In genomic region chr6:118660218-118660569, GRCh38 we compare ENCODE assay signal across 1 cellular context.
TF ChIP-seq lines count a peak whose summit lies in the region.

No MANE protein-coding gene starts in this region.

TF ChIP-seq in WTC11, 78 proteins besides CTCF, POLR2A, EP300 and RAD21 (continued from another document):
- no peak for TF ChIP-seq ZSCAN18 (CRISPR knock-in tag; IDR thresholded peaks at IDR 0.05)
